10 cellular contexts compared by ENCODE assay signal in genomic region chr1:85343612-85344255, GRCh38.
DNase-seq lines count a peak whose midpoint lies in the region; ATAC-seq, FAIRE-seq and TF ChIP-seq lines count a peak whose summit lies in the region.
"Had no signal": no experiment of that assay in that cellular context is flagged by ENCODE, and none has a peak within 500 bp of the region (broad histone marks: within the 10 kb centered on the region; RNA-seq: fewer than 3 reads in every experiment).

No MANE protein-coding gene starts in this region.

- no peaks in the 10 kb centered on the region for H3K9me3 ChIP-seq in HUES6 (ENCODE audit: control insufficient read depth, insufficient read depth, low read depth, low read length)

- 13 to 19% methylated on average over 1 of the region's 1 CpG for WGBS in lower leg skin, 2 donors

- POLR2A ChIA-PET in AG04449 (lab: Yijun Ruan, JAX), result interaction anchor here (0.8 to 2.8 kb wide), 11 partner anchors 13 to 263 kb away, joined by 3 to 45 read pairs (median 6); partner anchors contain the start of genes BCL10 and CCN1

- H3K4me1 ChIP-seq in HUES6 (ENCODE audit: control insufficient read depth, insufficient read depth, low read length), result peaks cover 49% of the 10 kb centered on the region
- H3K4me1 ChIP-seq: BLaER1 treated with 17β-estradiol and CSF1 and Interleukin-3, amounts not matched to agents 10 nM and 100 nM had no signal

- H3K9me3 Mint-ChIP-seq in activated naive CD8-positive, alpha-beta T cell treated with anti-CD3 and anti-CD28 coated beads, Interleukin-2, amount 50 U/mL, for 24 hours, result no peaks in the 10 kb centered on the region

- H3K4me3 Mint-ChIP-seq in activated naive CD8-positive, alpha-beta T cell treated with anti-CD3 and anti-CD28 coated beads, Interleukin-2, amount 50 U/mL, for 24 hours, result no peak overlapping the region

- TF ChIP-seq POLR2A in lower leg skin (IDR thresholded peaks at IDR 0.05), result no peak

- TF ChIP-seq CTCF in AG04449 (IDR thresholded peaks at IDR 0.05; ENCODE audit: insufficient read depth, low read length, missing control alignments) (no peak), bronchial epithelial cell (IDR thresholded peaks at IDR 0.05; ENCODE audit: insufficient read depth, low read length, severe bottlenecking) (no peak), lower leg skin (IDR thresholded peaks at IDR 0.05) (no peak)

- H3K27ac Mint-ChIP-seq in activated naive CD8-positive, alpha-beta T cell treated with anti-CD3 and anti-CD28 coated beads, Interleukin-2, amount 50 U/mL, for 24 hours, result no peak overlapping the region

- peaks cover 15% of the 10 kb centered on the region for H3K27me3 Mint-ChIP-seq in activated naive CD8-positive, alpha-beta T cell treated with anti-CD3 and anti-CD28 coated beads, Interleukin-2, amount 50 U/mL, for 24 hours

- H3K27me3 ChIP-seq in HUES6 (ENCODE audit: control insufficient read depth, insufficient read depth, low read length), result no peaks in the 10 kb centered on the region
- no peaks in the 10 kb centered on the region for H3K27me3 ChIP-seq in bronchial epithelial cell (ENCODE audit: control insufficient read depth, insufficient read depth, low read length)

- H3K27ac ChIP-seq in HUES6 (ENCODE audit: low read depth, low read length), result peak overlapping the region; percentile 73
- H3K27ac ChIP-seq: BLaER1 treated with 17β-estradiol and CSF1 and Interleukin-3, amounts not matched to agents 10 nM and 100 nM had no signal

- H3K4me1 Mint-ChIP-seq in activated naive CD8-positive, alpha-beta T cell treated with anti-CD3 and anti-CD28 coated beads, Interleukin-2, amount 50 U/mL, for 24 hours, result no peaks in the 10 kb centered on the region

- no peak overlapping the region for H3K4me3 ChIP-seq in AG04449 (ENCODE audit: low read depth, low read length)
- H3K4me3 ChIP-seq in HUES6 (ENCODE audit: low read depth, low read length), result no peak overlapping the region
- H3K4me3 ChIP-seq in bronchial epithelial cell (ENCODE audit: low read depth, low read length), result no peak overlapping the region
- H3K4me3 ChIP-seq in lower leg skin (ENCODE audit: low read depth, poor library complexity, severe bottlenecking), result no peak overlapping the region
- H3K4me3 ChIP-seq: BLaER1 treated with 17β-estradiol and CSF1 and Interleukin-3, amounts not matched to agents 10 nM and 100 nM had no signal

- H3K36me3 Mint-ChIP-seq in activated naive CD8-positive, alpha-beta T cell treated with anti-CD3 and anti-CD28 coated beads, Interleukin-2, amount 50 U/mL, for 24 hours (ENCODE audit: low read depth), result no peaks in the 10 kb centered on the region

- H3K36me3 ChIP-seq in HUES6 (ENCODE audit: control insufficient read depth, insufficient read depth, low read length) (0 out of 2 replicates have a peak, but pooled peaks cover 5% of the 10 kb centered on the region), bronchial epithelial cell (ENCODE audit: control insufficient read depth, insufficient read depth, low read length) (no peaks in the 10 kb centered on the region)
- H3K36me3 ChIP-seq: BLaER1 treated with 17β-estradiol and CSF1 and Interleukin-3, amounts not matched to agents 10 nM and 100 nM had no signal

- H3K9ac ChIP-seq in HUES6 (ENCODE audit: low read length), result peak overlapping the region; percentile 37
- H3K9ac ChIP-seq: BLaER1 treated with 17β-estradiol and CSF1 and Interleukin-3, amounts not matched to agents 10 nM and 100 nM had no signal

- CTCF ChIA-PET in AG04449 (lab: Yijun Ruan, JAX), result interaction anchor here (0.6 to 4.5 kb wide), 14 partner anchors 11 to 289 kb away, joined by 3 to 18 read pairs (median 4); partner anchors contain the start of gene C1orf52

- FAIRE-seq in bronchial epithelial cell (lab: Jason Lieb, UNC), result no peak

- intact Hi-C loops in left colon (cut with DNase I, micrococcal nuclease), result no loop called here
- intact Hi-C loops in lower leg skin (cut with DNase I; ENCODE audit: low total_unique reads), result no loop called here

- ATAC-seq in left colon, result peak; percentile 55
- no peak for ATAC-seq in activated naive CD8-positive, alpha-beta T cell treated with anti-CD3 and anti-CD28 coated beads, Interleukin-2, amount 50 U/mL, for 24 hours

- peak; percentile 75 for DNase-seq in AG04449 (ENCODE audit: low read depth, low spot score)
- peak; percentile 46 for DNase-seq in bronchial epithelial cell (ENCODE audit: low read depth)
- no peak for DNase-seq in left colon
- no peak for DNase-seq in 8988T
- no peak for DNase-seq in lower leg skin (ENCODE audit: low spot score in 2 of 2)
- no peak for DNase-seq in SKM-1 treated with dmso at 0.1 percent for 144 hours (lab: John Stamatoyannopoulos, UW; ENCODE audit: unreplicated experiment)
- no peak for DNase-seq in activated naive CD8-positive, alpha-beta T cell treated with anti-CD3 and anti-CD28 coated beads, Interleukin-2, amount 50 U/mL, for 24 hours
- DNase-seq: NCI-H1092 had no signal

Comparison
In these comparisons a context has a peak if more than half of its experiments do, and no peak if none do; other contexts are left out.
1. DNase-seq: peak in AG04449 (single experiment) and bronchial epithelial cell (single experiment); none in left colon (0 of 2), 8988T (single experiment), lower leg skin (0 of 2), SKM-1 treated with dmso at 0.1 percent for 144 hours (single experiment) and activated naive CD8-positive, alpha-beta T cell treated with anti-CD3 and anti-CD28 coated beads, Interleukin-2, amount 50 U/mL, for 24 hours (single experiment).